In genomic region chr11:65083834-65084597, GRCh38 we compare ENCODE assay signal across 8 cellular contexts.
DNase-seq lines count a peak whose midpoint lies in the region; ATAC-seq lines count a peak whose summit lies in the region.

Gene CDCA5, minus strand, starts transcription at chr11:65084040. Its CDS starts 62 bp downstream, at chr11:65083978.
Gene ZFPL1, plus strand, starts transcription at chr11:65084222. Its CDS starts 477 bp downstream, at chr11:65084699.

- peak within 1 kb of the TSS; percentile 92 to 96 for H3K4me3 Mint-ChIP-seq in effector memory CD8-positive, alpha-beta T cell

- peak; percentile 77 for ATAC-seq in GM21367 (IDR thresholded peaks at IDR 0.05; ENCODE audit: unreplicated experiment)
- peak; percentile 94 for ATAC-seq in effector memory CD8-positive, alpha-beta T cell (replicated peaks)

- H3K9me3 Mint-ChIP-seq in effector memory CD8-positive, alpha-beta T cell: no peaks in the 10 kb centered on the region

- DNase-seq in COLO829 (ENCODE audit: low spot score) (peak; percentile 96), HUDEP-2 (lab: John Stamatoyannopoulos, UW; ENCODE audit: unreplicated experiment in 76 of 76) (peak in 74 of 76 experiments; percentile 46 to 96 (median 88)), NOMO-1 treated with dmso at 0.1 percent for 144 hours (lab: John Stamatoyannopoulos, UW; ENCODE audit: unreplicated experiment) (peak; percentile 96), medulla oblongata (ENCODE audit: extremely low spot score) (peak; percentile 97)
- DNase-seq in activated CD8-positive, alpha-beta memory T cell treated with anti-CD3 and anti-CD28 coated beads for 48 hours (ENCODE audit: low read depth in 2 of 3, low spot score in 2 of 3): peak; percentile 96 to 98 (median 97)
- peak; percentile 96 to 98 (median 97) for DNase-seq in effector memory CD8-positive, alpha-beta T cell
- peak; percentile 91 to 93 (median 93) for DNase-seq in stimulated activated CD4-positive, alpha-beta T cell treated with anti-CD3 and anti-CD28 coated beads, TNF-alpha, amount 100 ng/mL, for 48 hours (ENCODE audit: low read depth in 3 of 3)

- H3K36me3 Mint-ChIP-seq in effector memory CD8-positive, alpha-beta T cell (ENCODE audit: insufficient read depth): peaks cover 45% of the 10 kb centered on the region

- H3K27me3 Mint-ChIP-seq in effector memory CD8-positive, alpha-beta T cell: no peaks in the 10 kb centered on the region

- H3K27ac Mint-ChIP-seq in effector memory CD8-positive, alpha-beta T cell: peak within 1 kb of the TSS; percentile 98 to 99

- H3K4me1 Mint-ChIP-seq in effector memory CD8-positive, alpha-beta T cell (ENCODE audit: low read depth in 2 of 2): peaks cover 14 to 23% of the 10 kb centered on the region in 2 donors

Comparison
In these comparisons a context has a peak if more than half of its experiments do, and no peak if none do; other contexts are left out.
1. Peak in every context shown above with its lines: DNase-seq and ATAC-seq.